ENCODE assay signal across 8 cellular contexts in the genomic region with DNA sequence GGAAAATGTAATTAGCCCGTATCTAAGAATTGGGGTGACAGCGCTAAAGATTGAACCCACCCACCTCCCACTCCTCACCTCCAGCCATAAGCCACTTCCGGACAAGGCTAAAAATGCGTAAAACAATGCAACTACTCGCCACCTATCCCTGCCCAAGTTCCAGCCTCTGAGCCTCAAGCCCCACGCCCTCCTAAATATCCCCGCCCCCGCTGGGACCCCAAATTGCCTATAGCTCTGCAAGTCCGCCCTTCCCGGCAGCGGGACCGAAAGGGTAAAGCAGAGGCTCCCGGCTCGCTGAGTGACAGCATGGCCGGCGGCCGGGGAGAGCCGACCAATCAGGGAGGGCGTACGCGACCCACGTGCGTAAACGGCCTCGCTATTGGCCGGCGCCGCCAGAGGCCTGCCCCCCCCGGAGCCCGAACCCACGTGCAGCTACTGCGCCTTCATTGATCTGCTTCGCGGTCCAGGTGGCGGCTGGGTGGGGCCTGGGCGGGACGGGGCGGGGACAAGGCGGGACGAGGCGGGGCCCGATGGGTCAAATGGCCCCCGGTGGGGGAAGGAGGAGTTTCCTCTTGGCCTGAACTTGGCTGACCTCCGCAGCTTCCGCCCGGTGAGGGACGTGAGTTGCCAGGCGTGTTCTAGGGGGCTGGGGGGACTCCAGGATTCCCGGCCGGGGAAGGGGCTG. TPM values are rescaled to one million over a fixed set of nuclear protein-coding genes. Genes with fewer than 3 reads are reported as not detected.
A peak's percentile ranks its signal among the peaks of the same experiment; 100 is the strongest.
DNase-seq lines count a peak whose midpoint lies in the region; ATAC-seq and TF ChIP-seq lines count a peak whose summit lies in the region.

A gene (plus strand): TSS at position 564 of the 685 bp plus-strand sequence. CDS start 670 bp downstream, outside the sequence.

- TF ChIP-seq CTCF in AG09319 (IDR thresholded peaks at IDR 0.05; ENCODE audit: low read depth, low read length) (no peak), activated B cell treated with CpG ODN at 0.5 μM for 24 hours (IDR thresholded peaks at IDR 0.05) (no peak)

- no peaks in the 10 kb centered on the region for H3K36me3 Mint-ChIP-seq in activated B cell treated with CpG ODN at 0.5 μM for 24 hours (ENCODE audit: low read depth)

- ATAC-seq in GM19025 (IDR thresholded peaks at IDR 0.05; ENCODE audit: low read depth, unreplicated experiment) (peak; percentile 97), HG03196 (IDR thresholded peaks at IDR 0.05; ENCODE audit: unreplicated experiment) (peak; percentile 83), activated B cell treated with CpG ODN at 0.5 μM for 24 hours (ENCODE audit: low read depth) (peak; percentile 98)

- peaks cover 22% of the 10 kb centered on the region for H3K4me1 Mint-ChIP-seq in activated B cell treated with CpG ODN at 0.5 μM for 24 hours

- intact Hi-C loops in activated B cell treated with CpG ODN at 0.5 μM for 24 hours (cut with micrococcal nuclease), result loop anchor here (1.0 to 5.0 kb wide), 3 partner anchors 27 to 200 kb away; a partner anchor contains a TSS

- peaks cover 8% of the 10 kb centered on the region for H3K27me3 Mint-ChIP-seq in activated B cell treated with CpG ODN at 0.5 μM for 24 hours

- peak within 1 kb of the TSS; percentile 81 for H3K27ac Mint-ChIP-seq in activated B cell treated with CpG ODN at 0.5 μM for 24 hours

- no peaks in the 10 kb centered on the region for H3K9me3 Mint-ChIP-seq in activated B cell treated with CpG ODN at 0.5 μM for 24 hours

- H3K4me3 Mint-ChIP-seq in activated B cell treated with CpG ODN at 0.5 μM for 24 hours, result peak within 1 kb of the TSS; percentile 91

- DNase-seq in AG09319 (ENCODE audit: extremely low read depth, low read depth), result peak; percentile 80
- DNase-seq in NCI-H226, result peak; percentile 92
- peak; percentile 83 for DNase-seq in activated B cell treated with CpG ODN at 0.5 μM for 24 hours
- peak; percentile 92 for DNase-seq in central memory CD4-positive, alpha-beta T cell
- peak; percentile 98 for DNase-seq in islet precursor cell
- DNase-seq in stimulated activated CD4-positive, alpha-beta T cell treated with anti-CD3 and anti-CD28 coated beads, Interleukin-12 subunit alpha, Interleukin-12 subunit beta, amount 100 ng/mL, for 4 hours, result peak; percentile 89

- POLR2A ChIA-PET in activated B cell treated with CpG ODN at 0.5 μM for 24 hours (lab: Charles Lee), result interaction anchor here (0.5 to 2.7 kb wide), 7 partner anchors 10 to 389 kb away, joined by 3 to 23 read pairs (median 3); a partner anchor contains a TSS

- CTCF ChIA-PET in activated B cell treated with CpG ODN at 0.5 μM for 24 hours (lab: Charles Lee), result interaction anchor here (0.7 to 1.0 kb wide), 2 partner anchors 27 to 233 kb away, joined by 3 read pairs; no protein-coding TSS in a partner anchor

RNA-seq across cellular contexts. Expression of the gene that starts here (rescaled TPM):
- 0.42 and 0.93 TPM in 2 replicates for total RNA-seq in activated B cell treated with CpG ODN at 0.5 μM for 24 hours

Comparison
In these comparisons a context has a peak if more than half of its experiments do, and no peak if none do; other contexts are left out.
1. Peak in every context shown above with its lines: DNase-seq and ATAC-seq.
2. Peak in DNase-seq and ATAC-seq in activated B cell treated with CpG ODN at 0.5 μM for 24 hours; RNA of the gene not detected or under 1 TPM.